1 cellular context compared by ENCODE assay signal in genomic region chr3:161989012-161989411, GRCh38.
TF ChIP-seq lines count a peak whose summit lies in the region.

No MANE protein-coding gene starts in this region.

TF ChIP-seq in H1, 55 proteins besides CTCF, POLR2A, EP300 and RAD21:
- TF ChIP-seq POLR2AphosphoS5 (IDR thresholded peaks at IDR 0.05; ENCODE audit: low read depth, low read length) = no peak
- no peak for TF ChIP-seq KDM1A (IDR thresholded peaks at IDR 0.05; ENCODE audit: borderline replicate concordance, low read length)
- TF ChIP-seq JUND (IDR thresholded peaks at IDR 0.05; ENCODE audit: low read length) = no peak
- TF ChIP-seq, protein P1, sequence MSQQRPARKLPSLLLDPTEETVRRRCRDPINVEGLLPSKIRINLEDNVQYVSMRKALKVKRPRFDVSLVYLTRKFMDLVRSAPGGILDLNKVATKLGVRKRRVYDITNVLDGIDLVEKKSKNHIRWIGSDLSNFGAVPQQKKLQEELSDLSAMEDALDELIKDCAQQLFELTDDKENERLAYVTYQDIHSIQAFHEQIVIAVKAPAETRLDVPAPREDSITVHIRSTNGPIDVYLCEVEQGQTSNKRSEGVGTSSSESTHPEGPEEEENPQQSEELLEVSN (IDR thresholded peaks at IDR 0.05) = no peak
- no peak for TF ChIP-seq KDM4A (IDR thresholded peaks at IDR 0.05; ENCODE audit: low read depth, low read length, severe bottlenecking)
- TF ChIP-seq BRCA1 (IDR thresholded peaks at IDR 0.05; ENCODE audit: low read depth, low read length) = no peak
- TF ChIP-seq YY1 (IDR thresholded peaks at IDR 0.05; ENCODE audit: low read depth, low read length) = no peak
- TF ChIP-seq EGR1 (IDR thresholded peaks at IDR 0.05; ENCODE audit: borderline replicate concordance, low read depth, low read length) = no peak
- TF ChIP-seq CHD2 (IDR thresholded peaks at IDR 0.05; ENCODE audit: low read length) = no peak
- no peak for TF ChIP-seq CTBP2 (IDR thresholded peaks at IDR 0.05; ENCODE audit: borderline replicate concordance, insufficient read depth, insufficient read length, low read length)
- no peak for TF ChIP-seq RFX5 (IDR thresholded peaks at IDR 0.05; ENCODE audit: borderline replicate concordance, low read depth, low read length)
- no peak for TF ChIP-seq SP2 (IDR thresholded peaks at IDR 0.05; ENCODE audit: low read length)
- TF ChIP-seq HDAC2 (IDR thresholded peaks at IDR 0.05; ENCODE audit: borderline replicate concordance in 1 of 2, low read depth in 2 of 2, low read length in 2 of 2) = no peak
- TF ChIP-seq SIRT6 (IDR thresholded peaks at IDR 0.05; ENCODE audit: low read length) = no peak
- TF ChIP-seq RNF2 (IDR thresholded peaks at IDR 0.05; ENCODE audit: borderline replicate concordance, low read depth, low read length, missing control alignments, poor library complexity, severe bottlenecking) = no peak
- no peak for TF ChIP-seq TAF1 (IDR thresholded peaks at IDR 0.05; ENCODE audit: low read depth, low read length)
- TF ChIP-seq RBBP5 (IDR thresholded peaks at IDR 0.05; ENCODE audit: borderline replicate concordance, low read depth, low read length) = no peak
- no peak for TF ChIP-seq BCL11A (IDR thresholded peaks at IDR 0.05; ENCODE audit: low read depth in 2 of 2, low read length in 2 of 2)
